In the genomic region with DNA sequence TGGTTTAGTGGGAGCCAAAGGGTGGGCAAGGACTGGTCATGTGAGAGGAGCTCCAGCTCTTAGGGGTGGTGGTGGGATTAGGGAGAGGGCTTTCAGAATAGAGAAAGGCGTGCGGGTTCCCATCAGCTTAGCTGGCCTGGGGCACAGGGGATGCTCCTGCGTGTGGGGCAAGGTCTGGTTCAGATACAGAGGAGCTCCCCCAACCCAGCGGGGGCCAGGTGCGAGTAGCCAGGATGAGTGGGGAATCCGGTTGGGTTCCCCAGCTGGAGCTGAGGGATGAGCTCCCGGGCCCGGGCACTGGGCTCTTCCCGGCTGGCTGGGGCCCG, we compare ENCODE assay signal across 8 cellular contexts. TPM values are rescaled to one million over a fixed set of nuclear protein-coding genes. Genes with fewer than 3 reads are reported as not detected.
DNase-seq lines count a peak whose midpoint lies in the region; ATAC-seq and TF ChIP-seq lines count a peak whose summit lies in the region.

No MANE protein-coding gene starts in this region.

- H3K4me3 Mint-ChIP-seq in endodermal cell (peak overlapping the region; percentile 85), osteocyte (ENCODE audit: unreplicated experiment) (peak overlapping the region; percentile 80)

- H3K4me3 ChIP-seq in OCI-LY3 (ENCODE audit: low read length), result peak overlapping the region; percentile 93
- H3K4me3 ChIP-seq in endodermal cell (ENCODE audit: low read length), result peak overlapping the region; percentile 81

- H3K4me2 ChIP-seq in OCI-LY3 (ENCODE audit: low read length), result peak overlapping the region; percentile 87

- peak overlapping the region; percentile 87 for H3K9ac ChIP-seq in OCI-LY3 (ENCODE audit: low read length)
- H3K9ac ChIP-seq in endodermal cell (ENCODE audit: extremely low read depth, low read length, poor library complexity, severe bottlenecking), result peak overlapping the region; percentile 44

- H3K27ac Mint-ChIP-seq in endodermal cell, result peak overlapping the region; percentile 90
- H3K27ac Mint-ChIP-seq in osteocyte (ENCODE audit: unreplicated experiment), result peak overlapping the region; percentile 57

- WGBS in endodermal cell (ENCODE audit: insufficient coverage in 1 of 2, insufficient read length in 1 of 2), 2 experiments, result 7 to 33% methylated on average over 3 to 10 of the region's 10 CpGs

- peak overlapping the region; percentile 53 for H3K27ac ChIP-seq in OCI-LY3 (ENCODE audit: low read length)
- peak overlapping the region; percentile 66 for H3K27ac ChIP-seq in endodermal cell (ENCODE audit: low read depth, low read length)

- DNase-seq in NCI-H82 (lab: John Stamatoyannopoulos, UW) (peak; percentile 30), NCI-H82 treated with DMSO at 0.1 percent for 48 hours (lab: John Stamatoyannopoulos, UW; ENCODE audit: unreplicated experiment) (no peak), endodermal cell (peak; percentile 71), osteocyte (ENCODE audit: extremely low spot score, unreplicated experiment) (no peak), Ammon's horn (ENCODE audit: low spot score) (no peak), medulla oblongata (ENCODE audit: extremely low spot score) (no peak)

- H3K79me2 ChIP-seq in OCI-LY3 (ENCODE audit: low read length), result peaks cover 15% of the 10 kb centered on the region

- no peak for ATAC-seq in HG03025 (IDR thresholded peaks at IDR 0.05; ENCODE audit: low FRiP score, unreplicated experiment)

- H3K27me3 ChIP-seq in OCI-LY3 (ENCODE audit: low read depth, low read length), result no peaks in the 10 kb centered on the region
- no peaks in the 10 kb centered on the region for H3K27me3 ChIP-seq in endodermal cell (ENCODE audit: control insufficient read depth, insufficient read depth, low read length, poor library complexity, severe bottlenecking)

- H3K27me3 Mint-ChIP-seq in endodermal cell (ENCODE audit: insufficient read depth), result no peaks in the 10 kb centered on the region
- H3K27me3 Mint-ChIP-seq in osteocyte (ENCODE audit: unreplicated experiment), result no peaks in the 10 kb centered on the region

- no peak overlapping the region for H2AFZ ChIP-seq in OCI-LY3 (ENCODE audit: low read depth, low read length)

- H3K9me3 ChIP-seq in OCI-LY3 (ENCODE audit: insufficient read depth, low read length) (no peaks in the 10 kb centered on the region), endodermal cell (ENCODE audit: control insufficient read depth, low read length) (no peaks in the 10 kb centered on the region)

- H3K4me1 Mint-ChIP-seq in endodermal cell (peaks cover 9% of the 10 kb centered on the region), osteocyte (ENCODE audit: unreplicated experiment) (peaks cover 33% of the 10 kb centered on the region)

- H3K36me3 Mint-ChIP-seq in endodermal cell (ENCODE audit: low read depth) (peaks cover 4% of the 10 kb centered on the region), osteocyte (ENCODE audit: unreplicated experiment) (no peaks in the 10 kb centered on the region)

- H3K4me1 ChIP-seq in OCI-LY3 (ENCODE audit: low read length) (peaks cover 53% of the 10 kb centered on the region), endodermal cell (ENCODE audit: control insufficient read depth, insufficient read depth, low read length) (no peaks in the 10 kb centered on the region)

- H3K9me3 Mint-ChIP-seq in endodermal cell, result no peaks in the 10 kb centered on the region
- H3K9me3 Mint-ChIP-seq in osteocyte (ENCODE audit: unreplicated experiment), result no peaks in the 10 kb centered on the region

- TF ChIP-seq CTCF in OCI-LY3 (IDR thresholded peaks at IDR 0.05; ENCODE audit: low read depth, low read length), result no peak
- no peak for TF ChIP-seq CTCF in endodermal cell (conservative IDR thresholded peaks at IDR 0.05)
- no peak for TF ChIP-seq CTCF in osteocyte (IDR thresholded peaks at IDR 0.05)

- H4K20me1 ChIP-seq in OCI-LY3 (ENCODE audit: insufficient read depth, low read length), result no peaks in the 10 kb centered on the region

- H3K36me3 ChIP-seq in OCI-LY3 (replicated peaks; ENCODE audit: low read depth, low read length) (no peaks in the 10 kb centered on the region), endodermal cell (ENCODE audit: control insufficient read depth, insufficient read depth, low read length) (no peaks in the 10 kb centered on the region)

RNA-seq across cellular contexts. Expression of gene TMEM134, which starts 0.6 kb away (rescaled TPM):
- 10 to 100 TPM; 67.4 to 87.8 TPM for total RNA-seq in endodermal cell
- polyA plus RNA-seq in endodermal cell (2013, experiment 1 of 2), result 60.9 TPM
- polyA plus RNA-seq in endodermal cell (2013, experiment 2 of 2), result 57.1 TPM
- total RNA-seq in osteocyte, result 51.4 and 54.5 TPM in 2 replicates

RNA-seq across cellular contexts. Expression of gene CABP4, which starts 13.3 kb away (rescaled TPM):
- total RNA-seq in endodermal cell, result not detected
- not detected for polyA plus RNA-seq in endodermal cell (2013, experiment 1 of 2)
- polyA plus RNA-seq in endodermal cell (2013, experiment 2 of 2), result not detected
- total RNA-seq in osteocyte, result 0.35 TPM in 1 of 2 replicates, not detected in the other

RNA-seq across cellular contexts. Expression of gene AIP, which starts 14.4 kb away (rescaled TPM):
- total RNA-seq in endodermal cell, result 10 to 100 TPM; 27.6 to 33.8 TPM
- 43.1 TPM for polyA plus RNA-seq in endodermal cell (2013, experiment 1 of 2)
- 41.1 TPM for polyA plus RNA-seq in endodermal cell (2013, experiment 2 of 2)
- total RNA-seq in osteocyte, result 76.5 and 79.9 TPM in 2 replicates

RNA-seq across cellular contexts. Expression of gene GPR152, which starts 15.9 kb away (rescaled TPM):
- total RNA-seq in endodermal cell, result not detected
- polyA plus RNA-seq in endodermal cell (2013, experiment 1 of 2), result not detected
- not detected for polyA plus RNA-seq in endodermal cell (2013, experiment 2 of 2)
- total RNA-seq in osteocyte, result not detected in 2 replicates

RNA-seq across cellular contexts. Expression of gene CORO1B, which starts 25.2 kb away (rescaled TPM):
- total RNA-seq in endodermal cell (100 to 1,000 TPM; 112 to 131 TPM), osteocyte (114 and 116 TPM in 2 replicates)
- polyA plus RNA-seq in endodermal cell (2013, experiment 1 of 2), result 69.5 TPM
- polyA plus RNA-seq in endodermal cell (2013, experiment 2 of 2), result 67.8 TPM

Comparison
In these comparisons a context has a peak if more than half of its experiments do, and no peak if none do; other contexts are left out.
1. DNase-seq: peak in NCI-H82 (single experiment) and endodermal cell (single experiment); none in NCI-H82 treated with DMSO at 0.1 percent for 48 hours (single experiment), osteocyte (single experiment), Ammon's horn (single experiment) and medulla oblongata (single experiment).